8 cellular contexts compared by ENCODE assay signal in genomic region chr22:39306456-39307361, GRCh38. TPM values are rescaled to one million over a fixed set of nuclear protein-coding genes. Genes with fewer than 3 reads are reported as not detected.
DNase-seq lines count a peak whose midpoint lies in the region; ATAC-seq lines count a peak whose summit lies in the region.

No MANE protein-coding gene starts in this region.

- peak; percentile 49 for DNase-seq in EL
- DNase-seq in NCI-H1694 (lab: John Stamatoyannopoulos, UW): peak; percentile 36
- peak; percentile 31 for DNase-seq in activated T-helper 1 cell treated with anti-CD3 and anti-CD28 coated beads, Interleukin-12 subunit alpha, Interleukin-12 subunit beta, Interleukin-2, Interleukin-4 antibody, amounts not matched to agents 30 ng/mL and 10 ng/mL and 1 ng/mL, durations not matched to agents 14 hours and 24 hours and 36 hours (ENCODE audit: low spot score)
- DNase-seq in left ventricle myocardium superior: peak; percentile 68
- peak in 5 of 6 experiments; percentile 10 to 42 (median 24) for DNase-seq in stimulated activated naive CD4-positive, alpha-beta T cell (lab: John Stamatoyannopoulos, UW)

- H3K36me3 Mint-ChIP-seq in activated T-helper 1 cell treated with anti-CD3 and anti-CD28 coated beads, Interleukin-12 subunit alpha, Interleukin-12 subunit beta, Interleukin-2, Interleukin-4 antibody, amounts not matched to agents 30 ng/mL and 10 ng/mL and 1 ng/mL, durations not matched to agents 14 hours and 24 hours and 36 hours (ENCODE audit: low read depth): peaks cover 7% of the 10 kb centered on the region

- H3K27ac Mint-ChIP-seq in activated T-helper 1 cell treated with anti-CD3 and anti-CD28 coated beads, Interleukin-12 subunit alpha, Interleukin-12 subunit beta, Interleukin-2, Interleukin-4 antibody, amounts not matched to agents 30 ng/mL and 10 ng/mL and 1 ng/mL, durations not matched to agents 14 hours and 24 hours and 36 hours: no peak overlapping the region

- H3K9me3 Mint-ChIP-seq in activated T-helper 1 cell treated with anti-CD3 and anti-CD28 coated beads, Interleukin-12 subunit alpha, Interleukin-12 subunit beta, Interleukin-2, Interleukin-4 antibody, amounts not matched to agents 30 ng/mL and 10 ng/mL and 1 ng/mL, durations not matched to agents 14 hours and 24 hours and 36 hours: no peaks in the 10 kb centered on the region

- H3K4me3 Mint-ChIP-seq in activated T-helper 1 cell treated with anti-CD3 and anti-CD28 coated beads, Interleukin-12 subunit alpha, Interleukin-12 subunit beta, Interleukin-2, Interleukin-4 antibody, amounts not matched to agents 30 ng/mL and 10 ng/mL and 1 ng/mL, durations not matched to agents 14 hours and 24 hours and 36 hours: no peak overlapping the region

- peaks cover 12% of the 10 kb centered on the region for H3K4me1 Mint-ChIP-seq in activated T-helper 1 cell treated with anti-CD3 and anti-CD28 coated beads, Interleukin-12 subunit alpha, Interleukin-12 subunit beta, Interleukin-2, Interleukin-4 antibody, amounts not matched to agents 30 ng/mL and 10 ng/mL and 1 ng/mL, durations not matched to agents 14 hours and 24 hours and 36 hours (ENCODE audit: low read depth)

- ATAC-seq in left ventricle myocardium superior: peak; percentile 23
- no peak for ATAC-seq in GM18517 (IDR thresholded peaks at IDR 0.05; ENCODE audit: unreplicated experiment)
- no peak for ATAC-seq in GM19035 (IDR thresholded peaks at IDR 0.05; ENCODE audit: unreplicated experiment)
- no peak for ATAC-seq in HG03025 (IDR thresholded peaks at IDR 0.05; ENCODE audit: low FRiP score, unreplicated experiment)

- no peaks in the 10 kb centered on the region for H3K27me3 Mint-ChIP-seq in activated T-helper 1 cell treated with anti-CD3 and anti-CD28 coated beads, Interleukin-12 subunit alpha, Interleukin-12 subunit beta, Interleukin-2, Interleukin-4 antibody, amounts not matched to agents 30 ng/mL and 10 ng/mL and 1 ng/mL, durations not matched to agents 14 hours and 24 hours and 36 hours (ENCODE audit: insufficient read depth)

- intact Hi-C loops in activated T-helper 1 cell treated with anti-CD3 and anti-CD28 coated beads, Interleukin-12 subunit alpha, Interleukin-12 subunit beta, Interleukin-2, Interleukin-4 antibody, amounts not matched to agents 30 ng/mL and 10 ng/mL and 1 ng/mL, durations not matched to agents 14 hours and 24 hours and 36 hours (cut with micrococcal nuclease): loop anchor here (1.0 to 5.0 kb wide), 2 partner anchors 135 to 299 kb away; no protein-coding TSS in a partner anchor
- intact Hi-C loops in left ventricle myocardium superior (cut with micrococcal nuclease): no loop called here

RNA-seq across cellular contexts. Expression of gene RPL3, which starts 12.7 kb away (rescaled TPM):
- 1,905 and 1,941 TPM in 2 replicates for total RNA-seq in activated T-helper 1 cell treated with anti-CD3 and anti-CD28 coated beads, Interleukin-12 subunit alpha, Interleukin-12 subunit beta, Interleukin-2, Interleukin-4 antibody, amounts not matched to agents 30 ng/mL and 10 ng/mL and 1 ng/mL, durations not matched to agents 14 hours and 24 hours and 36 hours
- total RNA-seq in left ventricle myocardium superior: 319 TPM

RNA-seq across cellular contexts. Expression of gene SYNGR1, which starts 43.1 kb away (rescaled TPM):
- not detected in 2 replicates for total RNA-seq in activated T-helper 1 cell treated with anti-CD3 and anti-CD28 coated beads, Interleukin-12 subunit alpha, Interleukin-12 subunit beta, Interleukin-2, Interleukin-4 antibody, amounts not matched to agents 30 ng/mL and 10 ng/mL and 1 ng/mL, durations not matched to agents 14 hours and 24 hours and 36 hours
- total RNA-seq in left ventricle myocardium superior: 41.3 TPM

Comparison
In these comparisons a context has a peak if more than half of its experiments do, and no peak if none do; other contexts are left out.
1. RNA of gene SYNGR1, which starts 43.1 kb away (total RNA-seq): 41.3 TPM in left ventricle myocardium superior (single experiment); not detected in activated T-helper 1 cell treated with anti-CD3 and anti-CD28 coated beads, Interleukin-12 subunit alpha, Interleukin-12 subunit beta, Interleukin-2, Interleukin-4 antibody, amounts not matched to agents 30 ng/mL and 10 ng/mL and 1 ng/mL, durations not matched to agents 14 hours and 24 hours and 36 hours; every median in the first group is over 10 times any median in the second.
2. Peak in every context shown above with its lines, with median percentiles within 50 percentile points of each other: DNase-seq.